Comparison of ENCODE assay signal across 1 cellular context in the genomic region with DNA sequence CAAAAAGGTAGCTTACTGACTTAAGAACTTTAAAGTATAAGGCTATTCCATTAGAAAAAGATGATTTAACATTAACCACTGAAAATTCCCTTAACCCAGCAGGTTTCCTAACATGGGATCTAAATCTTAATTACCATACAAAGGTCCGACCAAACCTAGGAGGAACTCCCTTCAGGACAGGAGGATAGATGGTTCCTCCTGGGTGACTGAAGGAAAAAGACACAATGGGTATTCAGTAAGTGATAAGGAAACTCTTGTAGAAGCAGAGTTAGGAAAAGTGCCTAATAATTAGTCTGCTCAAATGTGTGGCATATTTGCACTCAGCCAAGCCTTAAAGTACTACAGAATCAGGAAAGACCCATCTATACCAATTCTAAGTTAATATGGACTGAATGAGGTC.
A peak's percentile ranks its signal among the peaks of the same experiment; 100 is the strongest.
TF ChIP-seq lines count a peak whose summit lies in the region.

No MANE protein-coding gene starts in this region.

TF ChIP-seq in GM23338, 12 proteins besides CTCF, POLR2A, EP300 and RAD21:
- TF ChIP-seq, protein P1, sequence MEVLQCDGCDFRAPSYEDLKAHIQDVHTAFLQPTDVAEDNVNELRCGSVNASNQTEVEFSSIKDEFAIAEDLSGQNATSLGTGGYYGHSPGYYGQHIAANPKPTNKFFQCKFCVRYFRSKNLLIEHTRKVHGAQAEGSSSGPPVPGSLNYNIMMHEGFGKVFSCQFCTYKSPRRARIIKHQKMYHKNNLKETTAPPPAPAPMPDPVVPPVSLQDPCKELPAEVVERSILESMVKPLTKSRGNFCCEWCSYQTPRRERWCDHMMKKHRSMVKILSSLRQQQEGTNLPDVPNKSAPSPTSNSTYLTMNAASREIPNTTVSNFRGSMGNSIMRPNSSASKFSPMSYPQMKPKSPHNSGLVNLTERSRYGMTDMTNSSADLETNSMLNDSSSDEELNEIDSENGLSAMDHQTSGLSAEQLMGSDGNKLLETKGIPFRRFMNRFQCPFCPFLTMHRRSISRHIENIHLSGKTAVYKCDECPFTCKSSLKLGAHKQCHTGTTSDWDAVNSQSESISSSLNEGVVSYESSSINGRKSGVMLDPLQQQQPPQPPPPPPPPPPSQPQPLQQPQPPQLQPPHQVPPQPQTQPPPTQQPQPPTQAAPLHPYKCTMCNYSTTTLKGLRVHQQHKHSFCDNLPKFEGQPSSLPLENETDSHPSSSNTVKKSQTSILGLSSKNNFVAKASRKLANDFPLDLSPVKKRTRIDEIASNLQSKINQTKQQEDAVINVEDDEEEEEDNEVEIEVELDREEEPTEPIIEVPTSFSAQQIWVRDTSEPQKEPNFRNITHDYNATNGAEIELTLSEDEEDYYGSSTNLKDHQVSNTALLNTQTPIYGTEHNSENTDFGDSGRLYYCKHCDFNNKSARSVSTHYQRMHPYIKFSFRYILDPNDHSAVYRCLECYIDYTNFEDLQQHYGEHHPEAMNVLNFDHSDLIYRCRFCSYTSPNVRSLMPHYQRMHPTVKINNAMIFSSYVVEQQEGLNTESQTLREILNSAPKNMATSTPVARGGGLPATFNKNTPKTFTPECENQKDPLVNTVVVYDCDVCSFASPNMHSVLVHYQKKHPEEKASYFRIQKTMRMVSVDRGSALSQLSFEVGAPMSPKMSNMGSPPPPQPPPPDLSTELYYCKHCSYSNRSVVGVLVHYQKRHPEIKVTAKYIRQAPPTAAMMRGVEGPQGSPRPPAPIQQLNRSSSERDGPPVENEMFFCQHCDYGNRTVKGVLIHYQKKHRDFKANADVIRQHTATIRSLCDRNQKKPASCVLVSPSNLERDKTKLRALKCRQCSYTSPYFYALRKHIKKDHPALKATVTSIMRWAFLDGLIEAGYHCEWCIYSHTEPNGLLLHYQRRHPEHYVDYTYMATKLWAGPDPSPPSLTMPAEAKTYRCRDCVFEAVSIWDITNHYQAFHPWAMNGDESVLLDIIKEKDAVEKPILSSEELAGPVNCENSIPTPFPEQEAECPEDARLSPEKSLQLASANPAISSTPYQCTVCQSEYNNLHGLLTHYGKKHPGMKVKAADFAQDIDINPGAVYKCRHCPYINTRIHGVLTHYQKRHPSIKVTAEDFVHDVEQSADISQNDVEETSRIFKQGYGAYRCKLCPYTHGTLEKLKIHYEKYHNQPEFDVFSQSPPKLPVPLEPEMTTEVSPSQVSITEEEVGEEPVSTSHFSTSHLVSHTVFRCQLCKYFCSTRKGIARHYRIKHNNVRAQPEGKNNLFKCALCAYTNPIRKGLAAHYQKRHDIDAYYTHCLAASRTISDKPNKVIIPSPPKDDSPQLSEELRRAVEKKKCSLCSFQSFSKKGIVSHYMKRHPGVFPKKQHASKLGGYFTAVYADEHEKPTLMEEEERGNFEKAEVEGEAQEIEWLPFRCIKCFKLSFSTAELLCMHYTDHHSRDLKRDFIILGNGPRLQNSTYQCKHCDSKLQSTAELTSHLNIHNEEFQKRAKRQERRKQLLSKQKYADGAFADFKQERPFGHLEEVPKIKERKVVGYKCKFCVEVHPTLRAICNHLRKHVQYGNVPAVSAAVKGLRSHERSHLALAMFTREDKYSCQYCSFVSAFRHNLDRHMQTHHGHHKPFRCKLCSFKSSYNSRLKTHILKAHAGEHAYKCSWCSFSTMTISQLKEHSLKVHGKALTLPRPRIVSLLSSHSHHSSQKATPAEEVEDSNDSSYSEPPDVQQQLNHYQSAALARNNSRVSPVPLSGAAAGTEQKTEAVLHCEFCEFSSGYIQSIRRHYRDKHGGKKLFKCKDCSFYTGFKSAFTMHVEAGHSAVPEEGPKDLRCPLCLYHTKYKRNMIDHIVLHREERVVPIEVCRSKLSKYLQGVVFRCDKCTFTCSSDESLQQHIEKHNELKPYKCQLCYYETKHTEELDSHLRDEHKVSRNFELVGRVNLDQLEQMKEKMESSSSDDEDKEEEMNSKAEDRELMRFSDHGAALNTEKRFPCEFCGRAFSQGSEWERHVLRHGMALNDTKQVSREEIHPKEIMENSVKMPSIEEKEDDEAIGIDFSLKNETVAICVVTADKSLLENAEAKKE (CRISPR knock-in tag; IDR thresholded peaks at IDR 0.05): peak; percentile 60; the same call in 1 of the 2 replicates
